Comparison of ENCODE assay signal across 8 cellular contexts in the genomic region with DNA sequence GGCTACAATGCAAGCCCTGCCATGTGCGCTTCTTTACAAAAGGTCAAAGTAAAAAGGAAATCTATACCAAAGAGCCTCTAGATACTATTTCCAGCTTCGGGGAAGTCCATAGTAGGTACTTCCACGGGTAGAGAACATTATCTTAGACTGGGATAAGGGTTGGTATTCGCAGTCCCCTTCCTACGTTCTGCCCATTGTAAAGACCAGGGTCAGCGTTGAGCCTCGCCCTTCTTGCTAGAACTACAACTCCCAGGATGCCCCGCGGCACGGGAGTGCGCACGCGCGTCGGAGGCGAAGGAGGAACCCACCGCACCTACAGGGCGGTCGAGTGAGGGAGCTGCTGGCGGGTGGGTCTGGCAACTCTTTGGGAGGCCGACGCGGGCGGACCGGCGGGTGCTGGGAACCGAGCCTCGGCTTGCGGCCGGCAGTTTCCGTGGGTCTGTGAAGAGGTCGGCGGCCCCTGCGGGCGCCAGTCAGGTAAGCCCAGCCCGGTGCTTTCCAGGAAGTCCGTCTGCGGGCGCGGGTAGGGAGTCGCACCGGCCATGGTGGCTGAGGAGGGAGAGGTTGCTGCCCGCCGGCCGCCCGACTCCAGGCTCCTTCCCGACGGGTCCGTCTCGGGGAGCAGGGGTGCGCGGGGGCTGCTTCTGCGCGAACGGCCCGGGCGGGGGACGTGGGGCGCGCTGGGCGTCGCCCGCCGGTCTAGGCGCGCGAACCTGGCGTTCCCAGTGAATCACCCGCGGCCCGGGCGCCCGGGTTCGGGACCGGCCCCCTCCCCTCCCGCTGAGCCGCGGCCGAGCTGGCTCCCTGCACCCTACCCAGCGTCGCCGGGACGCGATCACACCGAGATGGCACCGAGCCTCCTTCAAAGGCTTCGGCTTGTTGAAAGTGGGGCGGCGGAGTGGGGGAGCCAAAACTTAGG.
A peak's percentile ranks its signal among the peaks of the same experiment; 100 is the strongest.
DNase-seq lines count a peak whose midpoint lies in the region; ATAC-seq and TF ChIP-seq lines count a peak whose summit lies in the region.

Gene TMOD3 (plus strand): TSS at position 294 of the 919 bp plus-strand sequence. CDS start 33,232 bp downstream, outside the sequence.

- DNase-seq in Ammon's horn (ENCODE audit: low spot score) (peak; percentile 94), NCI-H524 (lab: John Stamatoyannopoulos, UW) (peak; percentile 80 to 93), dedifferentiated amniotic fluid mesenchymal stem cell (ENCODE audit: extremely low spot score) (peak; percentile 92), left kidney (ENCODE audit: low read depth, low spot score) (peak; percentile 97)
- peak; percentile 88 for DNase-seq in activated CD4-positive, alpha-beta T cell treated with anti-CD3 and anti-CD28 coated beads, Interleukin-2, amount 50 U/mL, for 1 hour
- DNase-seq in stimulated activated CD4-positive, alpha-beta T cell treated with anti-CD3 and anti-CD28 coated beads, Interleukin-1b, Interleukin-23, amount 100 ng/mL, for 48 hours: peak; percentile 90

- TF ChIP-seq POLR2A in GM19099 (IDR thresholded peaks at IDR 0.05; ENCODE audit: extremely low read depth, insufficient read length, low read depth): peak; percentile 93

- peak; percentile 82 for ATAC-seq in HG03378 (IDR thresholded peaks at IDR 0.05; ENCODE audit: unreplicated experiment)

Comparison
In these comparisons a context has a peak if more than half of its experiments do, and no peak if none do; other contexts are left out.
1. Peak in every context shown above with its lines: DNase-seq and ATAC-seq.